In the genomic region with DNA sequence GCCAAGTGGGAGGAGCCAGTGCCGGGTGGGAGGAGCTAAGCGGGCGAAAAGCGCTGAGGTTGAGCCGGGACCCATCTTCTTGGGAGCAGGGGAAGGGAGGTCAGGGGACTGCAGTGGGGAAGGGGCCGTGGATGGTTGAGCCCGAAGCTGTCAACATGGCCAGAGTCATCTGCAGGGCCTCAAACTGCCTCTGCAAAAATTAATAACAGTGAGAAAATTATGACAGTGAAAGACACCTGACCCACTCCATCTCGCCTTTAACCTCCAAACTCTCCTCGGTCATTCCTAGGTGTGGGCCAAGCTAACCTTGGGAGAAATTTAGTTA, we compare ENCODE assay signal across 8 cellular contexts. TPM values are rescaled to one million over a fixed set of nuclear protein-coding genes. Genes with fewer than 3 reads are reported as not detected.
DNase-seq lines count a peak whose midpoint lies in the region; ATAC-seq and TF ChIP-seq lines count a peak whose summit lies in the region.

No MANE protein-coding gene starts in this region.

- no peaks in the 10 kb centered on the region for H3K27me3 ChIP-seq in H9 (ENCODE audit: insufficient read depth, low read length)

- ATAC-seq in GM21390 (IDR thresholded peaks at IDR 0.05; ENCODE audit: unreplicated experiment): no peak

- DNase-seq in H9: no peak
- DNase-seq in activated CD4-positive, alpha-beta memory T cell treated with anti-CD3 and anti-CD28 coated beads for 36 hours: no peak
- DNase-seq in stimulated activated CD4-positive, alpha-beta T cell treated with anti-CD3 and anti-CD28 coated beads, Interleukin-4, amount 100 ng/mL, for 48 hours (ENCODE audit: low read depth in 2 of 2): peak; percentile 82 to 83
- no peak for DNase-seq in NCI-H2029 (lab: John Stamatoyannopoulos, UW)
- DNase-seq in posterior vena cava (ENCODE audit: low spot score): no peak
- DNase-seq in T1000 (lab: John Stamatoyannopoulos, UW): no peak

- H3K79me1 ChIP-seq in H9 (ENCODE audit: insufficient read depth, low read depth, low read length, poor library complexity, severe bottlenecking): no peaks in the 10 kb centered on the region

- intact Hi-C loops in activated CD4-positive, alpha-beta memory T cell treated with anti-CD3 and anti-CD28 coated beads for 36 hours (cut with micrococcal nuclease): no loop called here
- intact Hi-C loops in posterior vena cava (cut with DNase I): loop anchor here in 1 of 2 donors (5.0 kb wide), 1 partner anchor 902 kb away; no protein-coding TSS in a partner anchor

- H3K4me2 ChIP-seq in H9 (ENCODE audit: insufficient read depth, insufficient read length, low read length): peak overlapping the region; percentile 54

- no peak overlapping the region for H3K18ac ChIP-seq in H9 (ENCODE audit: insufficient read length, low read depth, low read length)

- no peak overlapping the region for H2BK15ac ChIP-seq in H9 (ENCODE audit: low read depth, low read length)

- WGBS in H9 (ENCODE audit: extremely low coverage, insufficient read length, low lambda C conversion rate): no CpG with 5 or more reads among the region's 9 CpGs

- POLR2A ChIA-PET in activated CD4-positive, alpha-beta memory T cell treated with anti-CD3 and anti-CD28 coated beads for 36 hours (lab: Charles Lee): interaction anchor here (0.7 to 2.4 kb wide), 5 partner anchors 16 to 294 kb away, joined by 3 to 9 read pairs (median 3); a partner anchor contains a TSS

- no peak overlapping the region for H3K14ac ChIP-seq in H9 (ENCODE audit: insufficient read depth, low read length)

- H2BK20ac ChIP-seq in H9 (ENCODE audit: low read depth, low read length, poor library complexity, severe bottlenecking): no peak overlapping the region

- H3K9ac ChIP-seq in H9 (ENCODE audit: extremely low read depth, insufficient read length, low read length): no peak overlapping the region

- peak overlapping the region in 2 of 3 experiments; percentile 93 to 98; a peak in 4 of 7 replicates for H3K27ac Mint-ChIP-seq in H9
- peak overlapping the region; percentile 92 for H3K27ac Mint-ChIP-seq in activated CD4-positive, alpha-beta memory T cell treated with anti-CD3 and anti-CD28 coated beads for 36 hours

- H2BK5ac ChIP-seq in H9 (ENCODE audit: insufficient read length, low read length): no peak overlapping the region

- H3K4me1 ChIP-seq in H9 (ENCODE audit: insufficient read depth, low read length): no peaks in the 10 kb centered on the region

- H2BK12ac ChIP-seq in H9 (ENCODE audit: insufficient read length, low read depth, low read length): no peak overlapping the region

- H3T11ph ChIP-seq in H9 (ENCODE audit: low read length): no peak overlapping the region

- H3K4me3 Mint-ChIP-seq in H9: peak overlapping the region; percentile 84 to 86
- peak overlapping the region; percentile 89 for H3K4me3 Mint-ChIP-seq in activated CD4-positive, alpha-beta memory T cell treated with anti-CD3 and anti-CD28 coated beads for 36 hours

- no peak overlapping the region for H2AFZ ChIP-seq in H9 (ENCODE audit: low read length)

- CTCF ChIA-PET in activated CD4-positive, alpha-beta memory T cell treated with anti-CD3 and anti-CD28 coated beads for 36 hours (lab: Charles Lee): interaction anchor here (0.6 to 2.2 kb wide), 13 partner anchors 30 to 903 kb away, joined by 3 to 27 read pairs (median 3); a partner anchor contains a TSS

- H3K23me2 ChIP-seq in H9 (ENCODE audit: insufficient read length, low read depth, low read length, poor library complexity, severe bottlenecking): no peaks in the 10 kb centered on the region

- no peak overlapping the region for H4K5ac ChIP-seq in H9 (ENCODE audit: insufficient read length, low read depth, low read length)

- no peak for TF ChIP-seq CTCF in H9 (conservative IDR thresholded peaks at IDR 0.05)

- H3K9me3 ChIP-seq in H9 (ENCODE audit: control insufficient read depth, low read depth, low read length): peaks cover 5% of the 10 kb centered on the region

- no peak overlapping the region for H2BK120ac ChIP-seq in H9 (ENCODE audit: low read depth, low read length, poor library complexity, severe bottlenecking)

- peaks cover 10 to 11% of the 10 kb centered on the region in 2 experiments for H3K4me1 Mint-ChIP-seq in H9
- H3K4me1 Mint-ChIP-seq in activated CD4-positive, alpha-beta memory T cell treated with anti-CD3 and anti-CD28 coated beads for 36 hours (ENCODE audit: low read depth): peaks cover 21% of the 10 kb centered on the region

- no peaks in the 10 kb centered on the region for H3K79me2 ChIP-seq in H9 (ENCODE audit: insufficient read depth, low read length)

- H3K36me3 Mint-ChIP-seq in H9 (ENCODE audit: insufficient read depth in 1 of 3, low read depth in 3 of 3): peaks cover 26 to 29% (median 28%) of the 10 kb centered on the region in 3 experiments
- peaks cover 14% of the 10 kb centered on the region for H3K36me3 Mint-ChIP-seq in activated CD4-positive, alpha-beta memory T cell treated with anti-CD3 and anti-CD28 coated beads for 36 hours

- H3K23ac ChIP-seq in H9 (ENCODE audit: insufficient read length, low read depth, low read length): no peak overlapping the region

- H2AK5ac ChIP-seq in H9 (ENCODE audit: insufficient read length, low read length): no peak overlapping the region

- H4K8ac ChIP-seq in H9 (replicated peaks; ENCODE audit: insufficient read length, low read depth, low read length): no peak overlapping the region

- H4K20me1 ChIP-seq in H9 (ENCODE audit: control insufficient read depth, insufficient read depth, insufficient read length): no peaks in the 10 kb centered on the region

- H3K4me3 ChIP-seq in iPS-11a (ENCODE audit: low read depth, low read length): peak overlapping the region; percentile 55

- no peak overlapping the region for H4K91ac ChIP-seq in H9 (ENCODE audit: insufficient read length, low read depth, low read length)

- H3K9me3 Mint-ChIP-seq in H9: peaks cover 35% of the 10 kb centered on the region in 2 experiments
- peaks cover 33% of the 10 kb centered on the region for H3K9me3 Mint-ChIP-seq in activated CD4-positive, alpha-beta memory T cell treated with anti-CD3 and anti-CD28 coated beads for 36 hours

- H3K56ac ChIP-seq in H9 (ENCODE audit: insufficient read length, low read depth, low read length): no peak overlapping the region

- no peak overlapping the region for H3K27ac ChIP-seq in H9 (ENCODE audit: insufficient read length, low read depth, low read length)

- peaks cover 6% of the 10 kb centered on the region for H3K27me3 Mint-ChIP-seq in H9 (ENCODE audit: low read depth)
- H3K27me3 Mint-ChIP-seq in activated CD4-positive, alpha-beta memory T cell treated with anti-CD3 and anti-CD28 coated beads for 36 hours: peaks cover 1% of the 10 kb centered on the region

- H3K4ac ChIP-seq in H9 (ENCODE audit: low read depth, low read length): no peak overlapping the region

RNA-seq across cellular contexts. Expression of a gene that starts 30.1 kb away (rescaled TPM):
- total RNA-seq in H9 (2021) (10.9 and 12.2 TPM in 2 replicates), posterior vena cava (1 to 10 TPM; 8.2 TPM)
- total RNA-seq in activated CD4-positive, alpha-beta memory T cell treated with anti-CD3 and anti-CD28 coated beads for 36 hours: 1 to 10 TPM; 7.6 to 8.0 TPM

RNA-seq across cellular contexts. Expression of a gene that starts 41.1 kb away (rescaled TPM):
- not detected in 2 replicates for total RNA-seq in H9 (2021)
- total RNA-seq in activated CD4-positive, alpha-beta memory T cell treated with anti-CD3 and anti-CD28 coated beads for 36 hours: not detected
- not detected for total RNA-seq in posterior vena cava

RNA-seq across cellular contexts. Expression of a gene that starts 50.4 kb away (rescaled TPM):
- total RNA-seq in H9 (2021) (not detected in 2 replicates), posterior vena cava (not detected)
- not detected for total RNA-seq in activated CD4-positive, alpha-beta memory T cell treated with anti-CD3 and anti-CD28 coated beads for 36 hours

RNA-seq across cellular contexts. Expression of a gene that starts 59.6 kb away (rescaled TPM):
- not detected in 2 replicates for total RNA-seq in H9 (2021)
- not detected for total RNA-seq in activated CD4-positive, alpha-beta memory T cell treated with anti-CD3 and anti-CD28 coated beads for 36 hours
- total RNA-seq in posterior vena cava: not detected

Comparison
In these comparisons a context has a peak if more than half of its experiments do, and no peak if none do; other contexts are left out.
1. DNase-seq: peak in stimulated activated CD4-positive, alpha-beta T cell treated with anti-CD3 and anti-CD28 coated beads, Interleukin-4, amount 100 ng/mL, for 48 hours (2 of 2); none in H9 (single experiment), activated CD4-positive, alpha-beta memory T cell treated with anti-CD3 and anti-CD28 coated beads for 36 hours (single experiment), NCI-H2029 (single experiment), posterior vena cava (single experiment) and T1000 (single experiment).